In genomic region chr14:74973003-74973614, GRCh38 we compare ENCODE assay signal across 9 cellular contexts. TPM values are rescaled to one million over a fixed set of nuclear protein-coding genes. Genes with fewer than 3 reads are reported as not detected.
DNase-seq lines count a peak whose midpoint lies in the region; ATAC-seq and TF ChIP-seq lines count a peak whose summit lies in the region.
"Had no signal": no experiment of that assay in that cellular context is flagged by ENCODE, and none has a peak within 500 bp of the region (broad histone marks: within the 10 kb centered on the region; RNA-seq: fewer than 3 reads in every experiment).

No MANE protein-coding gene starts in this region.

- H3K4me1 Mint-ChIP-seq in CD8-positive, alpha-beta T cell (ENCODE audit: low read depth) = peaks cover 4% of the 10 kb centered on the region

- H3K27me3 ChIP-seq in CD8-positive, alpha-beta T cell (ENCODE audit: insufficient read depth, low read length) = no peaks in the 10 kb centered on the region
- H3K27me3 ChIP-seq in colonic mucosa (no peaks in the 10 kb centered on the region), breast epithelium (no peaks in the 10 kb centered on the region)

- TF ChIP-seq CTCF in CD8-positive, alpha-beta T cell (IDR thresholded peaks at IDR 0.05) = no peak
- TF ChIP-seq CTCF in cardiac fibroblast (IDR thresholded peaks at IDR 0.05; ENCODE audit: low read depth, low read length) = no peak
- no peak for TF ChIP-seq CTCF in colonic mucosa (IDR thresholded peaks at IDR 0.05)
- TF ChIP-seq CTCF in breast epithelium (IDR thresholded peaks at IDR 0.05) = no peak

- no peaks in the 10 kb centered on the region for H3K36me3 ChIP-seq in CD8-positive, alpha-beta T cell (ENCODE audit: insufficient read depth, low read length)
- H3K36me3 ChIP-seq in colonic mucosa (no peaks in the 10 kb centered on the region), breast epithelium (no peaks in the 10 kb centered on the region)

- no peak overlapping the region for H3K4me3 ChIP-seq in CD8-positive, alpha-beta T cell (ENCODE audit: low read depth, low read length)
- no peak overlapping the region for H3K4me3 ChIP-seq in cardiac fibroblast (replicated peaks in 1 of 2; ENCODE audit: low read depth in 2 of 2, low read length in 2 of 2)
- H3K4me3 ChIP-seq in colonic mucosa = no peak overlapping the region
- H3K4me3 ChIP-seq in breast epithelium = no peak overlapping the region

- no peaks in the 10 kb centered on the region for H3K27me3 Mint-ChIP-seq in CD8-positive, alpha-beta T cell (ENCODE audit: low read depth)

- intact Hi-C loops in CD8-positive, alpha-beta T cell (cut with DNase I, micrococcal nuclease) = no loop called here
- intact Hi-C loops in colonic mucosa (cut with DNase I) (no loop called here), breast epithelium (cut with DNase I; ENCODE audit: low total_unique reads) (no loop called here)

- H3K4me3 Mint-ChIP-seq in CD8-positive, alpha-beta T cell = no peak overlapping the region

- no peaks in the 10 kb centered on the region for H3K9me3 Mint-ChIP-seq in CD8-positive, alpha-beta T cell

- peak overlapping the region in 1 of 2 donors; percentile 30 for H3K9ac ChIP-seq in colonic mucosa (ENCODE audit: low read depth in 2 of 2, low read length in 2 of 2)

- CTCF ChIA-PET in CD8-positive, alpha-beta T cell (lab: Charles Lee) = interaction anchor here (1.9 to 3.1 kb wide), 2 partner anchors 26 to 115 kb away, joined by 4 to 13 read pairs; no protein-coding TSS in a partner anchor

- peak in 4 of 7 experiments; percentile 23 to 61 (median 30) for DNase-seq in CD8-positive, alpha-beta T cell
- peak; percentile 65 for DNase-seq in MV-4-11 (lab: John Stamatoyannopoulos, UW)
- DNase-seq in cardiac fibroblast (ENCODE audit: low read depth in 2 of 2) = peak; percentile 38 to 66
- DNase-seq in mucosa of gallbladder (ENCODE audit: low spot score) = peak; percentile 41
- no peak for DNase-seq in NAMALWA (ENCODE audit: low spot score)
- no peak for DNase-seq in colonic mucosa
- DNase-seq in breast epithelium (ENCODE audit: low spot score in 2 of 2) = no peak
- DNase-seq: NCI-H82 had no signal

- no peak for TF ChIP-seq POLR2A in breast epithelium (IDR thresholded peaks at IDR 0.05)

- peaks cover 11% of the 10 kb centered on the region for H3K4me1 ChIP-seq in CD8-positive, alpha-beta T cell (ENCODE audit: insufficient read depth, low read length)
- H3K4me1 ChIP-seq in colonic mucosa (no peaks in the 10 kb centered on the region), breast epithelium (no peaks in the 10 kb centered on the region)

- no peak overlapping the region for H3K27ac Mint-ChIP-seq in CD8-positive, alpha-beta T cell

- POLR2A ChIA-PET in CD8-positive, alpha-beta T cell (lab: Charles Lee) = no interaction called here

- no peaks in the 10 kb centered on the region for H3K36me3 Mint-ChIP-seq in CD8-positive, alpha-beta T cell

- ATAC-seq in CD8-positive, alpha-beta T cell = peak; percentile 67
- no peak for ATAC-seq in HG02885 (IDR thresholded peaks at IDR 0.05; ENCODE audit: poor library complexity, unreplicated experiment)

- no peak overlapping the region for H3K27ac ChIP-seq in CD8-positive, alpha-beta T cell (ENCODE audit: low read depth, low read length)
- no peak overlapping the region for H3K27ac ChIP-seq in colonic mucosa
- peak overlapping the region in 1 of 2 donors; percentile 68 for H3K27ac ChIP-seq in breast epithelium

- no peaks in the 10 kb centered on the region for H3K9me3 ChIP-seq in CD8-positive, alpha-beta T cell (ENCODE audit: low read length)
- H3K9me3 ChIP-seq in colonic mucosa = no peaks in the 10 kb centered on the region
- no peaks in the 10 kb centered on the region for H3K9me3 ChIP-seq in breast epithelium

RNA-seq across cellular contexts. Expression of gene PGF, which starts 17.7 kb away (rescaled TPM):
- under 1 TPM in 1 of 2 experiments, not detected in 1; 0.44 TPM for total RNA-seq in CD8-positive, alpha-beta T cell
- total RNA-seq in mucosa of gallbladder (4.6 TPM), colonic mucosa (1 to 10 TPM in 1 of 2 donors, under 1 TPM in 1; 0.57 to 2.2 TPM), breast epithelium (10 to 100 TPM in 1 of 3 donors, 1 to 10 TPM in 2; 3.7 to 17.9 (median 8.2) TPM)

RNA-seq across cellular contexts. Expression of gene EIF2B2, which starts 29.6 kb away (rescaled TPM):
- total RNA-seq in CD8-positive, alpha-beta T cell = 10 to 100 TPM; 19.8 to 20.6 TPM
- total RNA-seq in mucosa of gallbladder (51.7 TPM), colonic mucosa (10 to 100 TPM; 34.0 to 48.9 TPM), breast epithelium (10 to 100 TPM; 31.8 to 40.3 (median 36.0) TPM)

RNA-seq across cellular contexts. Expression of gene RPS6KL1, which starts 50.0 kb away (rescaled TPM):
- 10 to 100 TPM in 1 of 2 experiments, 1 to 10 TPM in 1; 8.9 to 10.8 TPM for total RNA-seq in CD8-positive, alpha-beta T cell
- total RNA-seq in mucosa of gallbladder (18.6 TPM), colonic mucosa (10 to 100 TPM in 1 of 2 donors, 1 to 10 TPM in 1; 9.1 to 14.0 TPM), breast epithelium (1 to 10 TPM; 2.9 to 5.6 (median 3.3) TPM)

Comparison
In these comparisons a context has a peak if more than half of its experiments do, and no peak if none do; other contexts are left out.
1. DNase-seq: peak in CD8-positive, alpha-beta T cell (4 of 7), MV-4-11 (single experiment), cardiac fibroblast (2 of 2) and mucosa of gallbladder (single experiment); none in NAMALWA (single experiment), colonic mucosa (single experiment) and breast epithelium (0 of 2).